Comparison of ENCODE assay signal across 10 cellular contexts in the genomic region with DNA sequence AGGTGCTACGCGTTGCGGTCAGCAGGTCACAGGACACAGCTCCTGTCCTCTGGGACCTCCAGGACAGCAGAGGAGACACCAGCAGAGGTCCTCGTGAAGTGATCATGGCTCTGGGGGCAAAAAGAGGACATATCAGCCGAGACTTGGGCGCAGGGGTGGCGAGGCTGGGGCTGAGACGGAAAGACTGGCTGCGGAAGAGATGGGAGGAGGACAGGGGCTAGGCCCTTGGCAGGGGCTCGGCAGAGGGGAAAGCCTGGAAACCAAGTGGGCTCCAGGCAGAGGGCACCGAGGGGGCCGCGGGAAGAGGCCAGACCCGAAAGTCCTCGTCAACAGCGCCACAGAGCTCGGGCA. TPM values are rescaled to one million over a fixed set of nuclear protein-coding genes. Genes with fewer than 3 reads are reported as not detected.
DNase-seq lines count a peak whose midpoint lies in the region; ATAC-seq, FAIRE-seq and TF ChIP-seq lines count a peak whose summit lies in the region.
"Had no signal": no experiment of that assay in that cellular context is flagged by ENCODE, and none has a peak within 500 bp of the region (broad histone marks: within the 10 kb centered on the region; RNA-seq: fewer than 3 reads in every experiment).

No MANE protein-coding gene starts in this region.

- 47% methylated on average over 17 of the region's 17 CpGs for WGBS in HepG2 (ENCODE audit: low lambda C conversion rate)
- 62 to 66% (median 63%) methylated on average over 16 to 17 of the region's 17 CpGs for WGBS in adrenal gland, 4 donors

- H3K9me3 ChIP-seq in HCT116 (ENCODE audit: control insufficient read depth in 1 of 2, insufficient read depth in 1 of 2, low read depth in 1 of 2, low read length in 2 of 2) (no peaks in the 10 kb centered on the region), HepG2 (ENCODE audit: low read length) (no peaks in the 10 kb centered on the region), adrenal gland (replicated peaks in 1 of 3) (no peaks in the 10 kb centered on the region)

- H3K27me3 Mint-ChIP-seq in stimulated activated memory B cell treated with anti-CD40 and anti-IgM and Interleukin-4, amounts not matched to agents 10 μg/mL and 1 μg/mL and 100 μg/mL, for 72 hours, result peaks cover 66% of the 10 kb centered on the region

- CTCF ChIA-PET in HCT116 (lab: Charles Lee), result interaction anchor here (0.9 kb wide), 1 partner anchor 143 kb away, joined by 3 read pairs; no protein-coding TSS in a partner anchor
- CTCF ChIA-PET in HepG2 (lab: Yijun Ruan, JAX; ENCODE audit: low intra/inter-chr PET ratio, low total read pairs), result interaction anchor here (1.0 to 2.9 kb wide), 12 partner anchors 18 to 256 kb away, joined by 3 to 54 read pairs (median 6); partner anchors contain the start of gene KLF15

- H3K79me2 ChIP-seq in HCT116 (ENCODE audit: insufficient read depth, low read length) (no peaks in the 10 kb centered on the region), HepG2 (ENCODE audit: insufficient read depth, low read length) (no peaks in the 10 kb centered on the region)

- peaks cover 26% of the 10 kb centered on the region for H3K4me1 Mint-ChIP-seq in stimulated activated memory B cell treated with anti-CD40 and anti-IgM and Interleukin-4, amounts not matched to agents 10 μg/mL and 1 μg/mL and 100 μg/mL, for 72 hours

- TF ChIP-seq RAD21 in HCT116 (IDR thresholded peaks at IDR 0.05; ENCODE audit: low read depth) (no peak), HepG2 (CRISPR knock-in tag; IDR thresholded peaks at IDR 0.05) (no peak)

- in situ Hi-C loops in HepG2 (cut with HindIII; ENCODE audit: extremely low pct_ligation_motif_present, low pct_unique_long_range_greater_than_20kb), result loop anchor here (5.0 kb wide), 1 partner anchor 142 kb away; no protein-coding TSS in a partner anchor

- TF ChIP-seq EP300 in HepG2 (IDR thresholded peaks at IDR 0.05; ENCODE audit: low read depth in 2 of 2, low read length in 2 of 2), result no peak
- TF ChIP-seq EP300 in HepG2 (CRISPR knock-in tag; IDR thresholded peaks at IDR 0.05; ENCODE audit: borderline replicate concordance), result no peak

- FAIRE-seq in HepG2 (lab: Jason Lieb, UNC), result no peak

- H3K4me1 ChIP-seq in HCT116 (ENCODE audit: control insufficient read depth in 1 of 2, insufficient read depth in 2 of 2, low read length in 2 of 2), result peaks cover 7 to 12% of the 10 kb centered on the region in 2 experiments; a peak in 3 of 4 replicates
- peaks cover 13% of the 10 kb centered on the region for H3K4me1 ChIP-seq in HepG2 (ENCODE audit: insufficient read depth, low read length)
- peaks cover 4 to 6% of the 10 kb centered on the region in 2 donors for H3K4me1 ChIP-seq in adrenal gland (replicated peaks in 1 of 2)

- no peak for TF ChIP-seq POLR2A in HCT116 (IDR thresholded peaks at IDR 0.05; ENCODE audit: borderline replicate concordance, extremely low read depth, insufficient read depth, insufficient read length)
- TF ChIP-seq POLR2A in HepG2 (IDR thresholded peaks at IDR 0.05; ENCODE audit: insufficient read depth in 1 of 2, low read depth in 2 of 2, low read length in 2 of 2), result no peak
- TF ChIP-seq POLR2A in GM18505 (IDR thresholded peaks at IDR 0.05; ENCODE audit: borderline replicate concordance, extremely low read depth, insufficient read depth, insufficient read length), result no peak
- TF ChIP-seq POLR2A in adrenal gland (IDR thresholded peaks at IDR 0.05), result no peak

- TF ChIP-seq CTCF in HCT116 (IDR thresholded peaks at IDR 0.05 in 2 of 3, conservative IDR thresholded peaks at IDR 0.05 in 1 of 3; ENCODE audit: borderline replicate concordance in 1 of 3, insufficient read depth in 1 of 3, low read depth in 2 of 3, low read length in 2 of 3) (no peak), VCaP (conservative IDR thresholded peaks at IDR 0.05) (no peak), HepG2 (CRISPR knock-in tag; IDR thresholded peaks at IDR 0.05) (no peak), adrenal gland (IDR thresholded peaks at IDR 0.05) (no peak)

- H2AFZ ChIP-seq in HCT116 (ENCODE audit: low read depth, low read length, poor library complexity, severe bottlenecking) (peak overlapping the region; percentile 73), HepG2 (ENCODE audit: low read length) (peak overlapping the region; percentile 80)

- BruUV-seq in HCT116 (replicated peaks; lab: Mats Ljungman, UMichigan), result no TSS peak
- BruUV-seq in HepG2 (replicated peaks; lab: Mats Ljungman, UMichigan), result no TSS peak

- H3K4me3 Mint-ChIP-seq in stimulated activated memory B cell treated with anti-CD40 and anti-IgM and Interleukin-4, amounts not matched to agents 10 μg/mL and 1 μg/mL and 100 μg/mL, for 72 hours, result peak overlapping the region; percentile 31
- H3K4me3 Mint-ChIP-seq: T-helper 1 cell treated with Interleukin-12 subunit alpha and Interleukin-12 subunit beta and Interleukin-4 antibody, amounts not matched to agents 30 μg/mL and 1 μg/mL, for 36 hours had no signal

- no peaks in the 10 kb centered on the region for H3K36me3 ChIP-seq in HCT116 (ENCODE audit: control insufficient read depth in 1 of 2, insufficient read depth in 2 of 2, low read length in 2 of 2)
- H3K36me3 ChIP-seq in HepG2 (replicated peaks in 1 of 2; ENCODE audit: control insufficient read depth in 1 of 2, insufficient read depth in 2 of 2, low read length in 2 of 2), result no peaks in the 10 kb centered on the region
- H3K36me3 ChIP-seq in adrenal gland (replicated peaks in 1 of 2), result no peaks in the 10 kb centered on the region

- H3K9me3 Mint-ChIP-seq in stimulated activated memory B cell treated with anti-CD40 and anti-IgM and Interleukin-4, amounts not matched to agents 10 μg/mL and 1 μg/mL and 100 μg/mL, for 72 hours, result no peaks in the 10 kb centered on the region
- H3K9me3 Mint-ChIP-seq: T-helper 1 cell treated with Interleukin-12 subunit alpha and Interleukin-12 subunit beta and Interleukin-4 antibody, amounts not matched to agents 30 μg/mL and 1 μg/mL, for 36 hours had no signal

- H3K27ac Mint-ChIP-seq in stimulated activated memory B cell treated with anti-CD40 and anti-IgM and Interleukin-4, amounts not matched to agents 10 μg/mL and 1 μg/mL and 100 μg/mL, for 72 hours, result peak overlapping the region; percentile 36
- H3K27ac Mint-ChIP-seq: T-helper 1 cell treated with Interleukin-12 subunit alpha and Interleukin-12 subunit beta and Interleukin-4 antibody, amounts not matched to agents 30 μg/mL and 1 μg/mL, for 36 hours had no signal

- no peaks in the 10 kb centered on the region for H4K20me1 ChIP-seq in HCT116 (ENCODE audit: insufficient read depth)
- no peaks in the 10 kb centered on the region for H4K20me1 ChIP-seq in HepG2 (ENCODE audit: insufficient read depth, low read length)

- H3K9ac ChIP-seq in HCT116 (ENCODE audit: low read length), result peak overlapping the region; percentile 37
- H3K9ac ChIP-seq in HepG2 (ENCODE audit: insufficient read depth, low read depth, low read length), result peak overlapping the region; percentile 42; the same call in 1 of the 2 replicates

- H3K27ac ChIP-seq in HCT116 (ENCODE audit: low read depth, low read length), result peak overlapping the region; percentile 2; the same call in 1 of the 2 replicates
- peak overlapping the region; percentile 73; the same call in 1 of the 2 replicates for H3K27ac ChIP-seq in VCaP
- no peak overlapping the region for H3K27ac ChIP-seq in HepG2 (ENCODE audit: extremely low read length, insufficient read depth, low read length)
- peak overlapping the region in 1 of 5 donors; percentile 79 for H3K27ac ChIP-seq in adrenal gland

- DNase-seq in HCT116 (ENCODE audit: low read depth, low spot score) (no peak), HepG2 (ENCODE audit: low spot score) (no peak), adrenal gland (no peak)
- no peak for DNase-seq in activated CD4-positive, CD25-positive, alpha-beta regulatory T cell (lab: John Stamatoyannopoulos, UW)
- DNase-seq: NCI-H1436 treated with DMSO at 0.1 percent for 48 hours had no signal

- H3K4me2 ChIP-seq in HCT116 (ENCODE audit: low read length) (peak overlapping the region; percentile 70), HepG2 (ENCODE audit: low read depth, low read length) (peak overlapping the region; percentile 93)

- RAD21 ChIA-PET in HCT116 (lab: Charles Lee; ENCODE audit: low non-redundant PET in 1 of 2, low total read pairs in 2 of 2, uncharacterized antibody in 2 of 2, unreplicated experiment in 2 of 2), result no interaction called here

- H3K36me3 Mint-ChIP-seq in stimulated activated memory B cell treated with anti-CD40 and anti-IgM and Interleukin-4, amounts not matched to agents 10 μg/mL and 1 μg/mL and 100 μg/mL, for 72 hours, result no peaks in the 10 kb centered on the region

- no peaks in the 10 kb centered on the region for H3K9me2 ChIP-seq in HCT116 (ENCODE audit: insufficient read depth)

- H3K4me3 ChIP-seq in HCT116 (replicated peaks in 1 of 2; ENCODE audit: low read depth in 1 of 2, low read length in 2 of 2) (peak overlapping the region in 1 of 2 experiments; percentile 41; a peak in 3 of 4 replicates), HepG2 (replicated peaks in 1 of 3; ENCODE audit: insufficient read depth in 1 of 3, low read depth in 2 of 3, low read length in 3 of 3) (peak overlapping the region in 2 of 3 experiments; percentile 18 to 61; a peak in 2 of 6 replicates), adrenal gland (no peak overlapping the region)

- POLR2A ChIA-PET in HCT116 (lab: Charles Lee), result no interaction called here
- POLR2A ChIA-PET in HepG2 (lab: Yijun Ruan, JAX), result no interaction called here

- H3K27me3 ChIP-seq in HCT116 (ENCODE audit: insufficient read depth, low read length) (no peaks in the 10 kb centered on the region), HepG2 (ENCODE audit: control insufficient read depth in 1 of 2, insufficient read depth in 2 of 2, low read length in 2 of 2) (peaks cover 0 to 11% of the 10 kb centered on the region in 2 experiments; a peak in 1 of 5 replicates), adrenal gland (no peaks in the 10 kb centered on the region)

- intact Hi-C loops in HCT116 (cut with micrococcal nuclease) (loop anchor here (1.0 to 2.0 kb wide), 4 partner anchors 131 to 255 kb away; no protein-coding TSS in a partner anchor), HepG2 (cut with micrococcal nuclease; ENCODE audit: unreplicated experiment) (loop anchor here (1.0 kb wide), 2 partner anchors 130 to 255 kb away; no protein-coding TSS in a partner anchor), adrenal gland (cut with DNase I) (loop anchor here (2.0 to 5.0 kb wide), 3 partner anchors 127 to 257 kb away; no protein-coding TSS in a partner anchor)

- ATAC-seq in HCT116 (no peak; the same call in 1 of the 2 replicates), HepG2 (no peak), GM18505 (IDR thresholded peaks at IDR 0.05; ENCODE audit: unreplicated experiment) (no peak)
- no peak for ATAC-seq in stimulated activated memory B cell treated with anti-CD40 and anti-IgM and Interleukin-4, amounts not matched to agents 10 μg/mL and 1 μg/mL and 100 μg/mL, for 72 hours

RNA-seq across cellular contexts. Expression of gene CFAP100, which starts 4.9 kb away (rescaled TPM):
- not detected for total RNA-seq in HCT116 (2021; ENCODE audit: unreplicated experiment)
- 0.18 and 0.25 TPM in 2 replicates for polyA plus RNA-seq in HCT116 (2012)
- total RNA-seq in HepG2 (2016; rRNA removed; fragmentation: Illumina TruSeq; extraction: Trizol), result 0.36 TPM in 1 of 2 replicates, not detected in the other
- total RNA-seq in HepG2 (2016; cell fraction: cytosol; rRNA removed; fragmentation: Illumina TruSeq; extraction: Trizol; ENCODE audit: low read depth), result not detected in 2 replicates
- total RNA-seq in HepG2 (2016; cell fraction: insoluble cytoplasmic fraction; rRNA removed; fragmentation: Illumina TruSeq; extraction: Trizol), result 0.43 TPM in 1 of 2 replicates, not detected in the other
- total RNA-seq in HepG2 (2016; cell fraction: membrane; rRNA removed; fragmentation: Illumina TruSeq; extraction: Trizol), result not detected in 2 replicates
- total RNA-seq in HepG2 (2016; cell fraction: nucleus; rRNA removed; fragmentation: Illumina TruSeq; extraction: Trizol), result not detected in 2 replicates
- 0.32 and 0.63 TPM in 2 replicates for polyA plus RNA-seq in HepG2 (2011; rRNA removed)
- 0.58 and 0.59 TPM in 2 replicates for polyA plus RNA-seq in HepG2 (2011; cell fraction: cytosol; rRNA removed)
- polyA plus RNA-seq in HepG2 (2011; cell fraction: nucleus; rRNA removed), result 0.42 and 0.63 TPM in 2 replicates
- polyA plus RNA-seq in HepG2 (2012), result 0.09 and 1.1 TPM in 2 replicates
- polyA plus RNA-seq in HepG2 (2016; cell fraction: cytosol; fragmentation: Illumina TruSeq; extraction: Trizol; ENCODE audit: low read depth), result not detected in 2 replicates
- 0.30 TPM in 1 of 2 replicates, not detected in the other for polyA plus RNA-seq in HepG2 (2016; cell fraction: insoluble cytoplasmic fraction; fragmentation: Illumina TruSeq; extraction: Trizol; ENCODE audit: low read depth)
- polyA plus RNA-seq in HepG2 (2016; cell fraction: membrane; fragmentation: Illumina TruSeq; extraction: Trizol; ENCODE audit: low read depth), result not detected in 2 replicates
- polyA plus RNA-seq in HepG2 (2016; cell fraction: nucleus; fragmentation: Illumina TruSeq; extraction: Trizol; ENCODE audit: insufficient read depth, low read depth), result not detected in 2 replicates
- polyA minus RNA-seq in HepG2 (2011; rRNA and poly(A)+ RNA removed; ENCODE audit: low replicate concordance), result 0.12 TPM in 1 of 2 replicates, not detected in the other
- 1.1 TPM in 1 of 2 replicates, not detected in the other for polyA minus RNA-seq in HepG2 (2011; cell fraction: cytosol; rRNA and poly(A)+ RNA removed)
- polyA minus RNA-seq in HepG2 (2011; cell fraction: nucleus; rRNA and poly(A)+ RNA removed), result not detected in 2 replicates
- total RNA-seq in adrenal gland, result not detected
- not detected for polyA plus RNA-seq in adrenal gland
- total RNA-seq: urinary bladder had no signal
- polyA plus RNA-seq: urinary bladder had no signal

RNA-seq across cellular contexts. Expression of gene KLF15, which starts 32.6 kb away (rescaled TPM):
- total RNA-seq in HCT116 (2021; ENCODE audit: unreplicated experiment) (3.3 TPM), HepG2 (2016; rRNA removed; fragmentation: Illumina TruSeq; extraction: Trizol) (5.4 and 7.8 TPM in 2 replicates), adrenal gland (10 to 100 TPM in 7 of 8 donors, 1 to 10 TPM in 1; 6.1 to 22.4 (median 13.6) TPM)
- polyA plus RNA-seq in HCT116 (2012), result 1.2 and 1.5 TPM in 2 replicates
- total RNA-seq in HepG2 (2016; cell fraction: cytosol; rRNA removed; fragmentation: Illumina TruSeq; extraction: Trizol; ENCODE audit: low read depth), result 1.1 and 1.4 TPM in 2 replicates
- total RNA-seq in HepG2 (2016; cell fraction: insoluble cytoplasmic fraction; rRNA removed; fragmentation: Illumina TruSeq; extraction: Trizol), result 5.0 and 8.2 TPM in 2 replicates
- 3.1 and 3.8 TPM in 2 replicates for total RNA-seq in HepG2 (2016; cell fraction: membrane; rRNA removed; fragmentation: Illumina TruSeq; extraction: Trizol)
- total RNA-seq in HepG2 (2016; cell fraction: nucleus; rRNA removed; fragmentation: Illumina TruSeq; extraction: Trizol), result 6.2 and 8.6 TPM in 2 replicates
- polyA plus RNA-seq in HepG2 (2011; rRNA removed) (5.3 and 7.1 TPM in 2 replicates), adrenal gland (10 to 100 TPM in 1 of 3 donors, 1 to 10 TPM in 2; 3.6 to 10.8 (median 8.3) TPM)
- 3.5 and 8.6 TPM in 2 replicates for polyA plus RNA-seq in HepG2 (2011; cell fraction: cytosol; rRNA removed)
- 10.1 and 15.9 TPM in 2 replicates for polyA plus RNA-seq in HepG2 (2011; cell fraction: nucleus; rRNA removed)
- polyA plus RNA-seq in HepG2 (2012), result 3.1 and 3.5 TPM in 2 replicates
- 0.46 and 0.59 TPM in 2 replicates for polyA plus RNA-seq in HepG2 (2016; cell fraction: cytosol; fragmentation: Illumina TruSeq; extraction: Trizol; ENCODE audit: low read depth)
- 5.6 and 7.2 TPM in 2 replicates for polyA plus RNA-seq in HepG2 (2016; cell fraction: insoluble cytoplasmic fraction; fragmentation: Illumina TruSeq; extraction: Trizol; ENCODE audit: low read depth)
- polyA plus RNA-seq in HepG2 (2016; cell fraction: membrane; fragmentation: Illumina TruSeq; extraction: Trizol; ENCODE audit: low read depth), result 1.9 and 2.3 TPM in 2 replicates
- polyA plus RNA-seq in HepG2 (2016; cell fraction: nucleus; fragmentation: Illumina TruSeq; extraction: Trizol; ENCODE audit: insufficient read depth, low read depth), result 11.1 and 14.2 TPM in 2 replicates
- 0.09 and 16.6 TPM in 2 replicates for polyA minus RNA-seq in HepG2 (2011; rRNA and poly(A)+ RNA removed; ENCODE audit: low replicate concordance)
- 3.5 and 3.9 TPM in 2 replicates for polyA minus RNA-seq in HepG2 (2011; cell fraction: cytosol; rRNA and poly(A)+ RNA removed)
- 9.2 and 10.2 TPM in 2 replicates for polyA minus RNA-seq in HepG2 (2011; cell fraction: nucleus; rRNA and poly(A)+ RNA removed)

Comparison
In these comparisons a context has a peak if more than half of its experiments do, and no peak if none do; other contexts are left out.
1. H3K4me3 ChIP-seq: peak in HepG2 (2 of 3); none in adrenal gland (0 of 4).